23 cellular contexts compared by ENCODE assay signal in genomic region chr3:16076564-16076963, GRCh38.
"Had no signal": no experiment of that assay in that cellular context is flagged by ENCODE, and none has a peak within 500 bp of the region (broad histone marks: within the 10 kb centered on the region; RNA-seq: fewer than 3 reads in every experiment).

No MANE protein-coding gene starts in this region.

- H3K79me2 ChIP-seq: hepatocyte had no signal

- H2AFZ ChIP-seq: hepatocyte had no signal

- H3K9me3 ChIP-seq: ovary, suprapubic skin, thoracic aorta, vagina had no signal

- H3K27me3 Mint-ChIP-seq: progenitor cell of endocrine pancreas had no signal

- H3K36me3 Mint-ChIP-seq: mesothelial cell of epicardium; stimulated activated effector memory CD8-positive, alpha-beta T cell treated with anti-CD3 and anti-CD28 coated beads, Interleukin-12 subunit alpha, Interleukin-12 subunit beta, amount 100 ng/mL, for 72 hours; type B pancreatic cell had no signal

- H3K27ac Mint-ChIP-seq: mesothelial cell of epicardium; naive thymus-derived CD4-positive, alpha-beta T cell; nephron; progenitor cell of endocrine pancreas; stimulated activated effector memory CD8-positive, alpha-beta T cell treated with anti-CD3 and anti-CD28 coated beads, Interleukin-12 subunit alpha, Interleukin-12 subunit beta, amount 100 ng/mL, for 72 hours; stimulated activated naive CD8-positive, alpha-beta T cell treated with anti-CD3 and anti-CD28 coated beads, Interleukin-15, Interleukin-2, amounts not matched to agents 100 ng/mL and 50 ng/mL, for 24 hours; type B pancreatic cell had no signal

- FAIRE-seq: small intestine had no signal

- ATAC-seq: naive thymus-derived CD4-positive, alpha-beta T cell; stimulated activated effector memory CD8-positive, alpha-beta T cell treated with anti-CD3 and anti-CD28 coated beads, Interleukin-12 subunit alpha, Interleukin-12 subunit beta, amount 100 ng/mL, for 72 hours had no signal

- H3K27ac ChIP-seq: hepatocyte, left ventricle myocardium inferior, ovary, right atrium auricular region, spleen, suprapubic skin, thoracic aorta, tibial artery, vagina had no signal

- H3K4me2 ChIP-seq: hepatocyte had no signal

- H3K9me3 Mint-ChIP-seq: type B pancreatic cell had no signal

- DNase-seq: islet precursor cell; left ventricle myocardium inferior; mesendoderm; naive thymus-derived CD4-positive, alpha-beta T cell; ovary; small intestine; spleen; stimulated activated CD4-positive, alpha-beta T cell treated with anti-CD3 and anti-CD28 coated beads, Interleukin-4, amount 100 ng/mL, for 24 hours; stimulated activated naive CD4-positive, alpha-beta T cell; tibial artery had no signal

- H3K4me3 Mint-ChIP-seq: mesothelial cell of epicardium; naive thymus-derived CD4-positive, alpha-beta T cell; nephron; neural crest cell; stimulated activated effector memory CD8-positive, alpha-beta T cell treated with anti-CD3 and anti-CD28 coated beads, Interleukin-12 subunit alpha, Interleukin-12 subunit beta, amount 100 ng/mL, for 72 hours; stimulated activated naive CD8-positive, alpha-beta T cell treated with anti-CD3 and anti-CD28 coated beads, Interleukin-15, Interleukin-2, amounts not matched to agents 100 ng/mL and 50 ng/mL, for 24 hours; type B pancreatic cell had no signal

- H3K4me3 ChIP-seq: hepatocyte, left ventricle myocardium inferior, lung, ovary, right atrium auricular region, spleen, suprapubic skin, thoracic aorta, tibial artery, vagina had no signal

- H3K4me1 ChIP-seq: left ventricle myocardium inferior, right atrium auricular region, spleen, suprapubic skin, tibial artery, vagina had no signal

- H3K36me3 ChIP-seq: left ventricle myocardium inferior, ovary, right atrium auricular region, spleen, suprapubic skin, thoracic aorta, tibial artery, vagina had no signal

- H3K27me3 ChIP-seq: hepatocyte, ovary, right atrium auricular region, spleen, suprapubic skin, tibial artery, vagina had no signal

- H3K4me1 Mint-ChIP-seq: mesothelial cell of epicardium; naive thymus-derived CD4-positive, alpha-beta T cell; neural crest cell; stimulated activated effector memory CD8-positive, alpha-beta T cell treated with anti-CD3 and anti-CD28 coated beads, Interleukin-12 subunit alpha, Interleukin-12 subunit beta, amount 100 ng/mL, for 72 hours had no signal
